In genomic region chr5:97728920-97729319, GRCh38 we compare ENCODE assay signal across 26 cellular contexts.
"Had no signal": no experiment of that assay in that cellular context is flagged by ENCODE, and none has a peak within 500 bp of the region (broad histone marks: within the 10 kb centered on the region; RNA-seq: fewer than 3 reads in every experiment).

No MANE protein-coding gene starts in this region.

- H3K27ac Mint-ChIP-seq: effector memory CD8-positive, alpha-beta T cell; immature natural killer cell; memory B cell; natural killer cell; stimulated activated naive CD8-positive, alpha-beta T cell treated with anti-CD3 and anti-CD28 coated beads, Interleukin-15, amount 100 ng/mL, for 72 hours had no signal

- H3K4me1 Mint-ChIP-seq: immature natural killer cell; memory B cell; natural killer cell; neural crest cell; stimulated activated naive CD8-positive, alpha-beta T cell treated with anti-CD3 and anti-CD28 coated beads, Interleukin-15, amount 100 ng/mL, for 72 hours had no signal

- ATAC-seq: effector memory CD8-positive, alpha-beta T cell; left lobe of liver; natural killer cell; pancreas; right lobe of liver; stimulated activated naive CD8-positive, alpha-beta T cell treated with anti-CD3 and anti-CD28 coated beads, Interleukin-15, amount 100 ng/mL, for 72 hours; upper lobe of right lung had no signal

- H3K9me3 ChIP-seq: esophagus squamous epithelium, neutrophil, pancreas, right lobe of liver, suprapubic skin, transverse colon, upper lobe of right lung, uterus had no signal

- H3K4me3 ChIP-seq: coronary artery, esophagus squamous epithelium, lung, pancreas, right lobe of liver, smooth muscle cell, suprapubic skin, transverse colon, upper lobe of right lung, uterus had no signal

- H3K36me3 ChIP-seq: esophagus squamous epithelium, neutrophil, pancreas, right lobe of liver, suprapubic skin, transverse colon, upper lobe of right lung, uterus had no signal

- H3K36me3 Mint-ChIP-seq: immature natural killer cell, memory B cell, natural killer cell had no signal

- H3K9me3 Mint-ChIP-seq: memory B cell; stimulated activated naive CD8-positive, alpha-beta T cell treated with anti-CD3 and anti-CD28 coated beads, Interleukin-15, amount 100 ng/mL, for 72 hours had no signal

- H3K4me3 Mint-ChIP-seq: effector memory CD8-positive, alpha-beta T cell; immature natural killer cell; memory B cell; natural killer cell; neural crest cell; stimulated activated naive CD8-positive, alpha-beta T cell treated with anti-CD3 and anti-CD28 coated beads, Interleukin-15, amount 100 ng/mL, for 72 hours had no signal

- H3K4me1 ChIP-seq: esophagus squamous epithelium, pancreas, right lobe of liver, suprapubic skin, transverse colon, upper lobe of right lung, uterus had no signal

- H3K27me3 Mint-ChIP-seq: effector memory CD8-positive, alpha-beta T cell; memory B cell; stimulated activated naive CD8-positive, alpha-beta T cell treated with anti-CD3 and anti-CD28 coated beads, Interleukin-15, amount 100 ng/mL, for 72 hours had no signal

- H3K4me2 ChIP-seq: smooth muscle cell had no signal

- DNase-seq: effector memory CD8-positive, alpha-beta T cell; erythroblast; esophagus squamous epithelium; hypothalamus; immature natural killer cell; natural killer cell; pancreas; retina; right lobe of liver; stimulated activated CD4-positive, alpha-beta T cell treated with anti-CD3 and anti-CD28 coated beads, Interleukin-12 subunit alpha, Interleukin-12 subunit beta, amount 100 ng/mL, for 4 hours; stimulated activated CD4-positive, alpha-beta T cell treated with anti-CD3 and anti-CD28 coated beads, Interleukin-1b, Interleukin-23, amount 100 ng/mL, for 48 hours; stimulated activated CD4-positive, alpha-beta T cell treated with anti-CD3 and anti-CD28 coated beads, Interleukin-4, amount 100 ng/mL, for 1 hour; stimulated activated CD8-positive, alpha-beta memory T cell treated with anti-CD3 and anti-CD28 coated beads, Interleukin-4, amount 100 ng/mL, for 48 hours; stimulated activated naive CD4-positive, alpha-beta T cell; stimulated activated naive CD8-positive, alpha-beta T cell treated with anti-CD3 and anti-CD28 coated beads, Interleukin-15, amount 100 ng/mL, for 72 hours; transverse colon; upper lobe of right lung; uterus had no signal

- H3K27me3 ChIP-seq: esophagus squamous epithelium, neutrophil, pancreas, right lobe of liver, suprapubic skin, transverse colon, upper lobe of right lung, uterus had no signal

- H3K27ac ChIP-seq: coronary artery, esophagus squamous epithelium, neutrophil, pancreas, right lobe of liver, suprapubic skin, transverse colon, upper lobe of right lung, uterus had no signal
